8 cellular contexts compared by ENCODE assay signal in the genomic region with DNA sequence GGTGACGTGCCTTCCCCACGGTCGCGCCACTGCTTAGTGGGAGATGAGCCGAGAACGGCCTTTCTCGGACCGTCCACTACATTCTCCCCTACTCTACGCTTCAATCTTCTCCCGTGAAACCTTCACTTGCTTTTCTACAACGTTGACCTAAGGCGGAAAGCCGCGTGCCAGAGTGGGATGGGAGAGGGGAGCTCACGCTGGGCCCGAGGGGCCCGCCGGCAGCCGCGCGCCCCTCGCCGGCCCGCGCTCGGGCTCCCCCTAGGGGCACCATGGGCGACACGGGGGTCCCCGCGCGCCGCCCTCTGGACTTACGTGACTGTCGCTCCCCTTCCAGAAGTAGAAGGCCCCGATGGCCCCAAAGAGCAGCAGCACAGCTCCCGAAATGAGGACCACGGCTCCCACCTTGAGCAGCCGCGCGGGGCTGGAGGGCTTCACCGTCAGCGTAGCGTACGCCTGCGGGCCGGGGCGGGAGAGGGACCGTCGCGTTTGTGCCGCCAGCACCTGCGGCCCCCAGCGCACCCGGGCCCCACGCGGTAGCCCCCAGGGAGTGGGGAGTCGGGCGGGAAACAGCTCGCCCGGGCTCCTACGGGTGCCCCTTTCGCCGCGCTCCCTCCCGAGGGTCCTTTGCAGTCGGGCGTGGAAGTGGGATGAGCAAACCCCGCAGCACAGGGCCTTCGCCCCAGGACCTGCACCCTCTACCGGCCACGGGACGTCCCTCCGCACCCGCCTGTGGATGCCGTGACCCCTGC. TPM values are rescaled to one million over a fixed set of nuclear protein-coding genes. Genes with fewer than 3 reads are reported as not detected.
DNase-seq lines count a peak whose midpoint lies in the region; ATAC-seq, FAIRE-seq and TF ChIP-seq lines count a peak whose summit lies in the region.

No MANE protein-coding gene starts in this region.

- H3K4me3 Mint-ChIP-seq in stimulated activated naive CD8-positive, alpha-beta T cell treated with anti-CD3 and anti-CD28 coated beads, Interleukin-15, Interleukin-2, amounts not matched to agents 100 ng/mL and 50 ng/mL, for 24 hours, result peak overlapping the region; percentile 51

- no peak for FAIRE-seq in K562 (lab: Jason Lieb, UNC)

- WGBS in K562 (ENCODE audit: insufficient coverage, low coverage, missing lambda C conversion rate), result 31% methylated on average over 41 of the region's 75 CpGs
- WGBS in right lobe of liver (ENCODE audit: insufficient coverage, low coverage, low lambda C conversion rate, missing lambda C conversion rate), result 7% methylated on average over 17 of the region's 75 CpGs

- no peaks in the 10 kb centered on the region for H4K20me1 ChIP-seq in K562 (replicated peaks; ENCODE audit: control insufficient read depth, insufficient read depth, low read length)

- CTCF ChIA-PET in K562 (lab: Yijun Ruan, JAX; ENCODE audit: low intra/inter-chr PET ratio), result no interaction called here

- H3K27ac ChIP-seq in K562 (ENCODE audit: extremely low read depth, low read depth, low read length) (no peak overlapping the region), right lobe of liver (no peak overlapping the region)

- no peaks in the 10 kb centered on the region for H3K9me1 ChIP-seq in K562 (ENCODE audit: control insufficient read depth, insufficient read depth, low read length)

- H3K4me1 Mint-ChIP-seq in stimulated activated naive CD8-positive, alpha-beta T cell treated with anti-CD3 and anti-CD28 coated beads, Interleukin-15, Interleukin-2, amounts not matched to agents 100 ng/mL and 50 ng/mL, for 24 hours (ENCODE audit: low read depth), result no peaks in the 10 kb centered on the region

- no peaks in the 10 kb centered on the region for H3K9me3 Mint-ChIP-seq in stimulated activated naive CD8-positive, alpha-beta T cell treated with anti-CD3 and anti-CD28 coated beads, Interleukin-15, Interleukin-2, amounts not matched to agents 100 ng/mL and 50 ng/mL, for 24 hours

- H3K4me2 ChIP-seq in K562 (ENCODE audit: insufficient read depth, low read length), result peak overlapping the region; percentile 60

- no peak for TF ChIP-seq EP300 in K562 (IDR thresholded peaks at IDR 0.05; ENCODE audit: low read length)

- H3K36me3 ChIP-seq in K562 (ENCODE audit: control insufficient read depth, insufficient read depth, low read length), result no peaks in the 10 kb centered on the region
- no peaks in the 10 kb centered on the region for H3K36me3 ChIP-seq in right lobe of liver

- TF ChIP-seq RAD21 in K562 (CRISPR knock-in tag; conservative IDR thresholded peaks at IDR 0.05 in 1 of 2, IDR thresholded peaks at IDR 0.05 in 1 of 2), result peak in 1 of 2 experiments; percentile 39; a peak in 2 of 4 replicates

- H3K9me3 ChIP-seq in K562 (replicated peaks; ENCODE audit: control insufficient read depth, insufficient read depth, low read depth, low read length) (no peaks in the 10 kb centered on the region), right lobe of liver (no peaks in the 10 kb centered on the region)

- BruUV-seq in K562 (replicated peaks; lab: Mats Ljungman, UMichigan), result no TSS peak

- TF ChIP-seq POLR2A in K562 (conservative IDR thresholded peaks at IDR 0.05), result no peak
- TF ChIP-seq POLR2A in right lobe of liver (IDR thresholded peaks at IDR 0.05), result no peak

- H3K27ac Mint-ChIP-seq in stimulated activated naive CD8-positive, alpha-beta T cell treated with anti-CD3 and anti-CD28 coated beads, Interleukin-15, Interleukin-2, amounts not matched to agents 100 ng/mL and 50 ng/mL, for 24 hours, result no peak overlapping the region

- H3K27me3 Mint-ChIP-seq in stimulated activated naive CD8-positive, alpha-beta T cell treated with anti-CD3 and anti-CD28 coated beads, Interleukin-15, Interleukin-2, amounts not matched to agents 100 ng/mL and 50 ng/mL, for 24 hours, result peaks cover 49% of the 10 kb centered on the region

- peak overlapping the region in 1 of 2 experiments; percentile 56; a peak in 3 of 4 replicates for H3K9ac ChIP-seq in K562 (ENCODE audit: insufficient read depth in 1 of 2, low read depth in 2 of 2, low read length in 2 of 2)

- DNase-seq in GM12865 (ENCODE audit: low read depth), result peak; percentile 18
- peak; percentile 22 to 52 (median 47) for DNase-seq in K562 (ENCODE audit: extremely low read depth in 1 of 4, low spot score in 3 of 4)
- no peak for DNase-seq in right lobe of liver
- no peak for DNase-seq in NCI-H748 (lab: John Stamatoyannopoulos, UW; ENCODE audit: unreplicated experiment)
- DNase-seq in DMS 273 (lab: John Stamatoyannopoulos, UW; ENCODE audit: unreplicated experiment), result no peak

- TF ChIP-seq CTCF in GM12865 (IDR thresholded peaks at IDR 0.05; ENCODE audit: insufficient read depth, low read depth, low read length, missing control alignments) (peak; percentile 39), K562 (IDR thresholded peaks at IDR 0.05 in 2 of 3, conservative IDR thresholded peaks at IDR 0.05 in 1 of 3; ENCODE audit: insufficient read depth in 2 of 3, low read depth in 1 of 3, low read length in 3 of 3) (peak; percentile 43 to 91 (median 55); a peak in 5 of 6 replicates), right lobe of liver (IDR thresholded peaks at IDR 0.05) (peak in 3 of 4 donors; percentile 22 to 46 (median 33))

- H2AFZ ChIP-seq in K562 (ENCODE audit: low read depth, low read length), result peak overlapping the region; percentile 85

- H3K4me1 ChIP-seq in K562 (replicated peaks in 1 of 2; ENCODE audit: control insufficient read depth in 2 of 2, insufficient read depth in 2 of 2, low read length in 2 of 2) (peaks cover 0 to 11% of the 10 kb centered on the region in 2 experiments; a peak in 2 of 5 replicates), right lobe of liver (peaks cover 0 to 7% (median 0%) of the 10 kb centered on the region in 4 donors)

- H3K4me3 ChIP-seq in GM12865 (ENCODE audit: low read depth, low read length) (no peak overlapping the region), K562 (peak overlapping the region; percentile 18; the same call in 1 of the 2 replicates), right lobe of liver (no peak overlapping the region)

- POLR2A ChIA-PET in K562 (lab: Yijun Ruan, JAX), result interaction anchor here (0.6 kb wide), 2 partner anchors 110 to 284 kb away, joined by 3 read pairs; partner anchors contain the start of gene CKAP2

- H3K79me2 ChIP-seq in K562 (ENCODE audit: control insufficient read depth, insufficient read depth, low read length), result no peaks in the 10 kb centered on the region

- in situ Hi-C loops in K562 (cut with MboI), result no loop called here

- H3K27me3 ChIP-seq in K562 (ENCODE audit: control insufficient read depth in 2 of 2, insufficient read depth in 2 of 2, low read length in 2 of 2) (peaks cover 0 to 18% of the 10 kb centered on the region in 2 experiments; a peak in 2 of 5 replicates), right lobe of liver (peaks cover 0 to 12% of the 10 kb centered on the region in 2 donors)

- no peaks in the 10 kb centered on the region for H3K36me3 Mint-ChIP-seq in stimulated activated naive CD8-positive, alpha-beta T cell treated with anti-CD3 and anti-CD28 coated beads, Interleukin-15, Interleukin-2, amounts not matched to agents 100 ng/mL and 50 ng/mL, for 24 hours (ENCODE audit: low read depth)

- intact Hi-C loops in K562 (cut with micrococcal nuclease) (loop anchor here (5.0 kb wide), 1 partner anchor 72 kb away; no protein-coding TSS in a partner anchor), right lobe of liver (cut with DNase I) (no loop called here)

- ATAC-seq in HG03159 (IDR thresholded peaks at IDR 0.05; ENCODE audit: unreplicated experiment) (peak; percentile 53), K562 (peak; percentile 93), right lobe of liver (peak; percentile 30 to 62 (median 46)), HG02970 (IDR thresholded peaks at IDR 0.05; ENCODE audit: low FRiP score, unreplicated experiment) (no peak)

TF ChIP-seq in K562, 482 proteins besides CTCF, POLR2A, EP300 and RAD21 (continues in another document):
- TF ChIP-seq CTBP1 (IDR thresholded peaks at IDR 0.05; ENCODE audit: borderline replicate concordance), result no peak
- no peak for TF ChIP-seq XRCC3 (IDR thresholded peaks at IDR 0.05)
- TF ChIP-seq ZBTB7A (IDR thresholded peaks at IDR 0.05; ENCODE audit: borderline replicate concordance, control insufficient read depth, low read depth, low read length), result peak; percentile 89
- TF ChIP-seq RB1 (IDR thresholded peaks at IDR 0.05; ENCODE audit: low read depth), result peak; percentile 32; the same call in 1 of the 2 replicates
- TF ChIP-seq ZFP1 (CRISPR knock-in tag; IDR thresholded peaks at IDR 0.05), result no peak
- TF ChIP-seq MBD1 (CRISPR knock-in tag; IDR thresholded peaks at IDR 0.05), result no peak

RNA-seq across cellular contexts. Expression of gene CNMD, which starts 0.7 kb away (rescaled TPM):
- not detected in 2 replicates for total RNA-seq in K562 (2011; cell fraction: chromatin; rRNA removed; ENCODE audit: low replicate concordance)
- total RNA-seq in K562 (2011; cell fraction: nucleolus; rRNA removed), result not detected in 2 replicates
- total RNA-seq in K562 (2011; cell fraction: nucleoplasm; rRNA removed), result not detected in 2 replicates
- total RNA-seq in K562 (2014; rRNA removed) (not detected in 2 replicates), K562 (2014; rRNA removed; fragmentation: Illumina TruSeq; extraction: Trizol) (not detected in 2 replicates), K562 (2015; rRNA removed; fragmentation: Illumina TruSeq; extraction: Trizol) (not detected in 2 replicates), K562 (2021) (not detected in 2 replicates), right lobe of liver (not detected)
- polyA plus RNA-seq in K562 (2011; rRNA removed) (not detected in 2 replicates), K562 (2014; fragmentation: Illumina TruSeq; extraction: Trizol) (not detected in 2 replicates), K562 (2014; fragmentation: Nextera tagmentation; extraction: Ambion mirVana) (not detected), K562 (2014; rRNA removed) (not detected in 2 replicates)
- not detected in 2 replicates for polyA plus RNA-seq in K562 (2011; cell fraction: cytosol; rRNA removed)
- not detected in 2 replicates for polyA plus RNA-seq in K562 (2011; cell fraction: nucleus; rRNA removed)
- not detected in 2 replicates for polyA plus RNA-seq in K562 (2012)
- polyA minus RNA-seq in K562 (2011; rRNA and poly(A)+ RNA removed), result not detected in 2 replicates
- polyA minus RNA-seq in K562 (2011; cell fraction: cytosol; rRNA and poly(A)+ RNA removed), result not detected in 2 replicates
- polyA minus RNA-seq in K562 (2011; cell fraction: nucleus; rRNA and poly(A)+ RNA removed), result not detected in 2 replicates

Comparison
In these comparisons a context has a peak if more than half of its experiments do, and no peak if none do; other contexts are left out.
1. DNase-seq: peak in GM12865 (single experiment) and K562 (4 of 4); none in right lobe of liver (0 of 3), NCI-H748 (single experiment) and DMS 273 (single experiment).
2. Peak in every context shown above with its lines, with median percentiles within 50 percentile points of each other: CTCF ChIP-seq.